In the genomic region with DNA sequence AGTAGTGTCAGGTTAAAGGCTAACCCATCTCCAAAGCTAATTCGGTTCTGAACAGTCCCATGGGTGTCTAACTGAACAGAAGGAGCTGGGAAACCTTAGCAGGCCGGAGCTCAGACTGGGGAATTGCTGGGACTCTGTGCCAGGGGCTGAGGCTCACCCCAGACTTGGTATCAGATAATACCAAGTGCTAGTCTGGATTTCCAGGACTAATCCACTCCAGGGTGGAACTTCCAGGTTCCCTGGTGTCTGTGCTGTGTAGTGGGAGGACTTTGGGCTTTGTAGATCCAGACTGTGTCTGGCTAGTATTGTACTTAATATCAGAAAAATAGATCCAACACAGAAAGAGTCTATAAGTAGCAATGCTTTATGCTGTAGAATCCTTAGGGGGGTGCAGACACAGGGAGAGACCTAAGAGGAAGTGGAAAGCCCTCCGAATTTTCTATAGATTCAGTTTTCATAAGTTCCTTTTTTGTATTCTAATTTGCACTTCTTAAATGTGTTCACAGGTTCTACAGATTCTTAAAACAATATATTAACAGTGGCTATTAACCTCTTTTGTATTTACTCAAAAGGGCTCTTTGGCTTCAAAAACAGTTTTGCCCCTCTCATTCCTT, we compare ENCODE assay signal across 12 cellular contexts. TPM values are rescaled to one million over a fixed set of nuclear protein-coding genes. Genes with fewer than 3 reads are reported as not detected.
DNase-seq lines count a peak whose midpoint lies in the region; ATAC-seq, FAIRE-seq and TF ChIP-seq lines count a peak whose summit lies in the region.
"Had no signal": no experiment of that assay in that cellular context is flagged by ENCODE, and none has a peak within 500 bp of the region (broad histone marks: within the 10 kb centered on the region; RNA-seq: fewer than 3 reads in every experiment).

No MANE protein-coding gene starts in this region.

- H4K20me1 ChIP-seq in HepG2 (ENCODE audit: insufficient read depth, low read length), result 0 out of 2 replicates have a peak, but pooled peaks cover 2% of the 10 kb centered on the region

- H3K4me2 ChIP-seq in HepG2 (ENCODE audit: low read depth, low read length), result no peak overlapping the region

- CTCF ChIA-PET in HepG2 (lab: Yijun Ruan, JAX; ENCODE audit: low intra/inter-chr PET ratio, low total read pairs), result no interaction called here
- CTCF ChIA-PET in activated CD4-positive, alpha-beta memory T cell treated with anti-CD3 and anti-CD28 coated beads for 36 hours (lab: Charles Lee), result no interaction called here

- peaks cover 48% of the 10 kb centered on the region for H3K4me1 Mint-ChIP-seq in activated CD4-positive, alpha-beta memory T cell treated with anti-CD3 and anti-CD28 coated beads for 36 hours (ENCODE audit: low read depth)

- peaks cover 30% of the 10 kb centered on the region for H3K79me2 ChIP-seq in HepG2 (ENCODE audit: insufficient read depth, low read length)

- FAIRE-seq in HepG2 (lab: Jason Lieb, UNC), result no peak
- FAIRE-seq: colon had no signal

- H3K4me3 Mint-ChIP-seq in activated CD4-positive, alpha-beta memory T cell treated with anti-CD3 and anti-CD28 coated beads for 36 hours, result peak overlapping the region; percentile 23

- H3K4me1 ChIP-seq in HepG2 (ENCODE audit: insufficient read depth, low read length) (peaks cover 35% of the 10 kb centered on the region), right lobe of liver (no peaks in the 10 kb centered on the region)

- TF ChIP-seq CTCF in HepG2 (CRISPR knock-in tag; IDR thresholded peaks at IDR 0.05) (no peak), right lobe of liver (IDR thresholded peaks at IDR 0.05) (no peak)

- no peaks in the 10 kb centered on the region for H3K9me3 Mint-ChIP-seq in activated CD4-positive, alpha-beta memory T cell treated with anti-CD3 and anti-CD28 coated beads for 36 hours

- TF ChIP-seq EP300 in HepG2 (IDR thresholded peaks at IDR 0.05; ENCODE audit: low read depth in 2 of 2, low read length in 2 of 2) (no peak), HepG2 (CRISPR knock-in tag; IDR thresholded peaks at IDR 0.05; ENCODE audit: borderline replicate concordance) (no peak)

- H3K9me3 ChIP-seq in HepG2 (ENCODE audit: low read length), result no peaks in the 10 kb centered on the region
- H3K9me3 ChIP-seq in right lobe of liver, result no peaks in the 10 kb centered on the region

- intact Hi-C loops in HepG2 (cut with micrococcal nuclease; ENCODE audit: unreplicated experiment) (loop anchor here (5.0 kb wide), 1 partner anchor 42 kb away; no protein-coding TSS in a partner anchor), right lobe of liver (cut with DNase I) (no loop called here), posterior cingulate gyrus (cut with DNase I) (loop anchor here (5.0 to 10.0 kb wide), 3 partner anchors 50 to 243 kb away; partner anchors contain the start of gene LSM6)
- intact Hi-C loops in activated CD4-positive, alpha-beta memory T cell treated with anti-CD3 and anti-CD28 coated beads for 36 hours (cut with micrococcal nuclease), result loop anchor here (5.0 kb wide), 3 partner anchors 447 to 837 kb away; partner anchors contain the start of genes ABCE1, ANAPC10 and SLC10A7

- no peak overlapping the region for H2AFZ ChIP-seq in HepG2 (ENCODE audit: low read length)

- no peak overlapping the region for H3K27ac Mint-ChIP-seq in activated CD4-positive, alpha-beta memory T cell treated with anti-CD3 and anti-CD28 coated beads for 36 hours

- H3K36me3 ChIP-seq in HepG2 (replicated peaks in 1 of 2; ENCODE audit: control insufficient read depth in 1 of 2, insufficient read depth in 2 of 2, low read length in 2 of 2) (no peaks in the 10 kb centered on the region), right lobe of liver (no peaks in the 10 kb centered on the region)

- peaks cover 10% of the 10 kb centered on the region for H3K36me3 Mint-ChIP-seq in activated CD4-positive, alpha-beta memory T cell treated with anti-CD3 and anti-CD28 coated beads for 36 hours

- no peak overlapping the region for H3K9ac ChIP-seq in HepG2 (ENCODE audit: insufficient read depth, low read depth, low read length)

- no peak for TF ChIP-seq RAD21 in HepG2 (CRISPR knock-in tag; IDR thresholded peaks at IDR 0.05)

- H3K27ac ChIP-seq in HepG2 (ENCODE audit: extremely low read length, insufficient read depth, low read length) (no peak overlapping the region), right lobe of liver (no peak overlapping the region)

- H3K27me3 ChIP-seq in HepG2 (ENCODE audit: control insufficient read depth in 1 of 2, insufficient read depth in 2 of 2, low read length in 2 of 2) (no peaks in the 10 kb centered on the region; a peak in 1 of 5 replicates), right lobe of liver (no peaks in the 10 kb centered on the region)

- TSS peak; percentile 21 for BruUV-seq in HepG2 (replicated peaks; lab: Mats Ljungman, UMichigan)

- TF ChIP-seq POLR2A in HepG2 (IDR thresholded peaks at IDR 0.05; ENCODE audit: insufficient read depth in 1 of 2, low read depth in 2 of 2, low read length in 2 of 2) (no peak), right lobe of liver (IDR thresholded peaks at IDR 0.05) (no peak)

- DNase-seq in HepG2 (ENCODE audit: low spot score), result no peak
- DNase-seq in right lobe of liver, result no peak
- no peak for DNase-seq in activated CD4-positive, alpha-beta memory T cell treated with anti-CD3 and anti-CD28 coated beads for 36 hours
- peak; percentile 4 for DNase-seq in midbrain (lab: John Stamatoyannopoulos, UW)
- no peak for DNase-seq in posterior cingulate gyrus
- DNase-seq in kidney tubule cell (ENCODE audit: low spot score), result no peak
- DNase-seq: DND-41, T-helper 9 cell had no signal

- H3K4me3 ChIP-seq in HepG2 (replicated peaks in 1 of 3; ENCODE audit: insufficient read depth in 1 of 3, low read depth in 2 of 3, low read length in 3 of 3) (no peak overlapping the region), right lobe of liver (no peak overlapping the region)

- ATAC-seq in HepG2 (no peak), right lobe of liver (no peak), GM18867 (IDR thresholded peaks at IDR 0.05; ENCODE audit: unreplicated experiment) (no peak), HG03097 (IDR thresholded peaks at IDR 0.05; ENCODE audit: low FRiP score, unreplicated experiment) (no peak)
- ATAC-seq: left lobe of liver had no signal

- 98% methylated on average over 3 of the region's 3 CpGs for WGBS in HepG2 (ENCODE audit: low lambda C conversion rate)
- WGBS in right lobe of liver (ENCODE audit: insufficient coverage, low coverage, low lambda C conversion rate, missing lambda C conversion rate), result 71% methylated on average over 2 of the region's 3 CpGs

- H3K27me3 Mint-ChIP-seq in activated CD4-positive, alpha-beta memory T cell treated with anti-CD3 and anti-CD28 coated beads for 36 hours, result peaks cover 1% of the 10 kb centered on the region

- in situ Hi-C loops in HepG2 (cut with HindIII; ENCODE audit: extremely low pct_ligation_motif_present, low pct_unique_long_range_greater_than_20kb), result loop anchor here (10.0 kb wide), 1 partner anchor 200 kb away; no protein-coding TSS in a partner anchor

- POLR2A ChIA-PET in HepG2 (lab: Yijun Ruan, JAX), result no interaction called here
- POLR2A ChIA-PET in activated CD4-positive, alpha-beta memory T cell treated with anti-CD3 and anti-CD28 coated beads for 36 hours (lab: Charles Lee), result no interaction called here

TF ChIP-seq in HepG2, 621 proteins besides CTCF, POLR2A, EP300 and RAD21:
- no peak for TF ChIP-seq ZNF484 (CRISPR knock-in tag; IDR thresholded peaks at IDR 0.05; ENCODE audit: borderline replicate concordance, low read depth)
- TF ChIP-seq ZNF7 (CRISPR knock-in tag; IDR thresholded peaks at IDR 0.05), result peak; percentile 32; the same call in 1 of the 2 replicates
TF ChIP-seq in HepG2: peak in this region for 1.

RNA-seq across cellular contexts. Expression of gene ZNF827, which starts 4.1 kb away (rescaled TPM):
- total RNA-seq in HepG2 (2016; rRNA removed; fragmentation: Illumina TruSeq; extraction: Trizol) (1.8 and 2.8 TPM in 2 replicates), right lobe of liver (1 to 10 TPM in 1 of 6 experiments, under 1 TPM in 5; 0.28 to 1.6 (median 0.68) TPM)
- 4.8 and 6.6 TPM in 2 replicates for total RNA-seq in HepG2 (2016; cell fraction: cytosol; rRNA removed; fragmentation: Illumina TruSeq; extraction: Trizol; ENCODE audit: low read depth)
- total RNA-seq in HepG2 (2016; cell fraction: insoluble cytoplasmic fraction; rRNA removed; fragmentation: Illumina TruSeq; extraction: Trizol), result 1.6 and 3.1 TPM in 2 replicates
- 3.7 and 3.8 TPM in 2 replicates for total RNA-seq in HepG2 (2016; cell fraction: membrane; rRNA removed; fragmentation: Illumina TruSeq; extraction: Trizol)
- total RNA-seq in HepG2 (2016; cell fraction: nucleus; rRNA removed; fragmentation: Illumina TruSeq; extraction: Trizol), result 11.3 and 11.8 TPM in 2 replicates
- polyA plus RNA-seq in HepG2 (2011; rRNA removed), result 2.8 and 3.9 TPM in 2 replicates
- 2.1 and 3.7 TPM in 2 replicates for polyA plus RNA-seq in HepG2 (2011; cell fraction: cytosol; rRNA removed)
- polyA plus RNA-seq in HepG2 (2011; cell fraction: nucleus; rRNA removed), result 22.9 and 29.9 TPM in 2 replicates
- 1.9 and 2.3 TPM in 2 replicates for polyA plus RNA-seq in HepG2 (2012)
- polyA plus RNA-seq in HepG2 (2016; cell fraction: cytosol; fragmentation: Illumina TruSeq; extraction: Trizol; ENCODE audit: low read depth), result 0.08 and 0.29 TPM in 2 replicates
- polyA plus RNA-seq in HepG2 (2016; cell fraction: insoluble cytoplasmic fraction; fragmentation: Illumina TruSeq; extraction: Trizol; ENCODE audit: low read depth), result 1.8 and 2.7 TPM in 2 replicates
- polyA plus RNA-seq in HepG2 (2016; cell fraction: membrane; fragmentation: Illumina TruSeq; extraction: Trizol; ENCODE audit: low read depth), result 0.27 and 0.43 TPM in 2 replicates
- 10.3 and 11.8 TPM in 2 replicates for polyA plus RNA-seq in HepG2 (2016; cell fraction: nucleus; fragmentation: Illumina TruSeq; extraction: Trizol; ENCODE audit: insufficient read depth, low read depth)
- polyA minus RNA-seq in HepG2 (2011; rRNA and poly(A)+ RNA removed; ENCODE audit: low replicate concordance), result 13.0 TPM in 1 of 2 replicates, not detected in the other
- 4.4 and 6.9 TPM in 2 replicates for polyA minus RNA-seq in HepG2 (2011; cell fraction: cytosol; rRNA and poly(A)+ RNA removed)
- 37.1 and 39.4 TPM in 2 replicates for polyA minus RNA-seq in HepG2 (2011; cell fraction: nucleus; rRNA and poly(A)+ RNA removed)
- 10 to 100 TPM; 17.3 to 17.7 TPM for total RNA-seq in activated CD4-positive, alpha-beta memory T cell treated with anti-CD3 and anti-CD28 coated beads for 36 hours

Comparison
In these comparisons a context has a peak if more than half of its experiments do, and no peak if none do; other contexts are left out.
1. intact Hi-C loops: an anchor here in HepG2 (5.0 kb wide), activated CD4-positive, alpha-beta memory T cell treated with anti-CD3 and anti-CD28 coated beads for 36 hours (5.0 kb wide) and posterior cingulate gyrus (5.0 to 10.0 kb wide); none called in right lobe of liver.